ENCODE assay signal across 1 cellular context in the genomic region with DNA sequence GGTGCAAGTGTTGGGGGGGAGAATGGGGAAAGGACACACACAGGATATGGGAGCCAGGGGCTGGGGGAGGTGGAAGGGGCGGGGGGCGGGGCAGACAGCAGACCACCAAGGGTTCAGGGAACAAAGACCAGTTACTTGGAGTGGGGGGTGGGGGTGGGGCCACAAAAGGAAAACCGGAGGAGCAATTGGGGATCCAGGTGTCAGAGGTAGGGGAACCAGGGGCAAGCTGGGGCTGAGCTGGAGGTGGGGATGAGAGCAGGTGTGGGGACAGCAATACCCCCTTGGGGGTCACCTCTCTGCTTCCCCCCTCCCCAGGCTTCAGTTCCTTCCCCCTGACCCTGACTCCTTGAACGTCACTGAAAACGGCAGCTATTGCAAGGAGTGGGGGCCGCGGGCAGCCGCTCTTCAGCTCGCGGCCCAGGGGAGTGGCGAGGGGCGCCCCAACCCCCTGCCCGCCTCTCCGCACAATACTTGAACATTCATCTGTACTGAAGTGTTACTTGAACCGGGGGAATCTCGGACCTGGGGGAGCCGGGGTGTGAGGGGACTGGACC.
TF ChIP-seq lines count a peak whose summit lies in the region.

No MANE protein-coding gene starts in this region.

TF ChIP-seq in HCT116, 20 proteins besides CTCF, POLR2A, EP300 and RAD21 (continued from another document):
- TF ChIP-seq, protein P1, sequence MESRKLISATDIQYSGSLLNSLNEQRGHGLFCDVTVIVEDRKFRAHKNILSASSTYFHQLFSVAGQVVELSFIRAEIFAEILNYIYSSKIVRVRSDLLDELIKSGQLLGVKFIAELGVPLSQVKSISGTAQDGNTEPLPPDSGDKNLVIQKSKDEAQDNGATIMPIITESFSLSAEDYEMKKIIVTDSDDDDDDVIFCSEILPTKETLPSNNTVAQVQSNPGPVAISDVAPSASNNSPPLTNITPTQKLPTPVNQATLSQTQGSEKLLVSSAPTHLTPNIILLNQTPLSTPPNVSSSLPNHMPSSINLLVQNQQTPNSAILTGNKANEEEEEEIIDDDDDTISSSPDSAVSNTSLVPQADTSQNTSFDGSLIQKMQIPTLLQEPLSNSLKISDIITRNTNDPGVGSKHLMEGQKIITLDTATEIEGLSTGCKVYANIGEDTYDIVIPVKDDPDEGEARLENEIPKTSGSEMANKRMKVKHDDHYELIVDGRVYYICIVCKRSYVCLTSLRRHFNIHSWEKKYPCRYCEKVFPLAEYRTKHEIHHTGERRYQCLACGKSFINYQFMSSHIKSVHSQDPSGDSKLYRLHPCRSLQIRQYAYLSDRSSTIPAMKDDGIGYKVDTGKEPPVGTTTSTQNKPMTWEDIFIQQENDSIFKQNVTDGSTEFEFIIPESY (IDR thresholded peaks at IDR 0.05; ENCODE audit: extremely low read depth, insufficient replicate concordance, low read length): no peak
- TF ChIP-seq EZH2 (IDR thresholded peaks at IDR 0.05) (no peak), SRF (IDR thresholded peaks at IDR 0.05; ENCODE audit: low read depth) (no peak)
